ENCODE assay signal across 1 cellular context in the genomic region with DNA sequence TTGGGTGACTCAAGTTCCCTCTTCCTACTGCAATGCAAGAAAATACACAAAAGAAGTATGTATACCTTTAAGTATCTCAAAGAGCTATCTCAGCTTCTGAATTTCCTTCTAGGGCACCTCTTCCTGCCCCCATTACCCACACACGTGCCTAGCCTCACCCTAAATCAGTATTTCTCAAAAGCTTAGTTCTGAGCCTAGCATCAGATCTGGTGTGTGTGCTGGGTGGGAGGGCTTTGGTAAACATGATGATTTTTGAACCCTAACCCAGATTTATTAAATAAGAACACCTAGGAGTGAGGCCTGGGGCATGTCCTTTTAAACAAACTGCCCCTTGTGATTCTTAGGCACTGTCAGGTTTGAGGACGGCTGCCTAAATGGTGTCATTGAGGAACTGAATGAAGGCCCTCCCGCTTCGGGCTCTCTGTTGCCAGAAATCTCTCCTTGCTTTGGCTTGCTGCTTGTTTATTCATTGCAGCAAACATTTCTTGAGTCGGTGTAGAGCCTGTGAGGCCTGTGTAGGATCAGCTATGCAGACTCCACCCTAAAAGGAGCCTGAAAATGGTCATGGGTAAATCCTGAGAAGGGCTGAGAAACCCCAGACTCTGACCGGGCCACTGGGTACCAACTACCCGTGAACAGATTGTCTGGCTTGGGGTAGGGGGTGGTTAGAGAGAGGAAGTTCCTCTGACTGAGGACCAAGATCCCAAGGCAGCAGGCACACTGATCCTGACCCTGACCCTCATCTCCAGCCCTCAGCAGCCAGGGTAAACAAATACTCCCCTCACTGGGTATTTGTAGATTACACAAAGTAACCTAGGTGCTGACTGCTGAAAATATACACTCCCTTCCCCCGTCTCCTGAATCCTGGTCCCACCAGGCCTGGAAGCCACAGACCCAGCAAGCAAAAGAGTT.
A peak's percentile ranks its signal among the peaks of the same experiment; 100 is the strongest.
TF ChIP-seq lines count a peak whose summit lies in the region.

No MANE protein-coding gene starts in this region.

TF ChIP-seq in HepG2, 621 proteins besides CTCF, POLR2A, EP300 and RAD21 (continued from another document and continues in another):
- TF ChIP-seq, protein P1, sequence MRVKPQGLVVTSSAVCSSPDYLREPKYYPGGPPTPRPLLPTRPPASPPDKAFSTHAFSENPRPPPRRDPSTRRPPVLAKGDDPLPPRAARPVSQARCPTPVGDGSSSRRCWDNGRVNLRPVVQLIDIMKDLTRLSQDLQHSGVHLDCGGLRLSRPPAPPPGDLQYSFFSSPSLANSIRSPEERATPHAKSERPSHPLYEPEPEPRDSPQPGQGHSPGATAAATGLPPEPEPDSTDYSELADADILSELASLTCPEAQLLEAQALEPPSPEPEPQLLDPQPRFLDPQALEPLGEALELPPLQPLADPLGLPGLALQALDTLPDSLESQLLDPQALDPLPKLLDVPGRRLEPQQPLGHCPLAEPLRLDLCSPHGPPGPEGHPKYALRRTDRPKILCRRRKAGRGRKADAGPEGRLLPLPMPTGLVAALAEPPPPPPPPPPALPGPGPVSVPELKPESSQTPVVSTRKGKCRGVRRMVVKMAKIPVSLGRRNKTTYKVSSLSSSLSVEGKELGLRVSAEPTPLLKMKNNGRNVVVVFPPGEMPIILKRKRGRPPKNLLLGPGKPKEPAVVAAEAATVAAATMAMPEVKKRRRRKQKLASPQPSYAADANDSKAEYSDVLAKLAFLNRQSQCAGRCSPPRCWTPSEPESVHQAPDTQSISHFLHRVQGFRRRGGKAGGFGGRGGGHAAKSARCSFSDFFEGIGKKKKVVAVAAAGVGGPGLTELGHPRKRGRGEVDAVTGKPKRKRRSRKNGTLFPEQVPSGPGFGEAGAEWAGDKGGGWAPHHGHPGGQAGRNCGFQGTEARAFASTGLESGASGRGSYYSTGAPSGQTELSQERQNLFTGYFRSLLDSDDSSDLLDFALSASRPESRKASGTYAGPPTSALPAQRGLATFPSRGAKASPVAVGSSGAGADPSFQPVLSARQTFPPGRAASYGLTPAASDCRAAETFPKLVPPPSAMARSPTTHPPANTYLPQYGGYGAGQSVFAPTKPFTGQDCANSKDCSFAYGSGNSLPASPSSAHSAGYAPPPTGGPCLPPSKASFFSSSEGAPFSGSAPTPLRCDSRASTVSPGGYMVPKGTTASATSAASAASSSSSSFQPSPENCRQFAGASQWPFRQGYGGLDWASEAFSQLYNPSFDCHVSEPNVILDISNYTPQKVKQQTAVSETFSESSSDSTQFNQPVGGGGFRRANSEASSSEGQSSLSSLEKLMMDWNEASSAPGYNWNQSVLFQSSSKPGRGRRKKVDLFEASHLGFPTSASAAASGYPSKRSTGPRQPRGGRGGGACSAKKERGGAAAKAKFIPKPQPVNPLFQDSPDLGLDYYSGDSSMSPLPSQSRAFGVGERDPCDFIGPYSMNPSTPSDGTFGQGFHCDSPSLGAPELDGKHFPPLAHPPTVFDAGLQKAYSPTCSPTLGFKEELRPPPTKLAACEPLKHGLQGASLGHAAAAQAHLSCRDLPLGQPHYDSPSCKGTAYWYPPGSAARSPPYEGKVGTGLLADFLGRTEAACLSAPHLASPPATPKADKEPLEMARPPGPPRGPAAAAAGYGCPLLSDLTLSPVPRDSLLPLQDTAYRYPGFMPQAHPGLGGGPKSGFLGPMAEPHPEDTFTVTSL (CRISPR knock-in tag; IDR thresholded peaks at IDR 0.05; ENCODE audit: borderline replicate concordance) = peak; percentile 53; the same call in 1 of the 2 replicates
- TF ChIP-seq, protein P2, sequence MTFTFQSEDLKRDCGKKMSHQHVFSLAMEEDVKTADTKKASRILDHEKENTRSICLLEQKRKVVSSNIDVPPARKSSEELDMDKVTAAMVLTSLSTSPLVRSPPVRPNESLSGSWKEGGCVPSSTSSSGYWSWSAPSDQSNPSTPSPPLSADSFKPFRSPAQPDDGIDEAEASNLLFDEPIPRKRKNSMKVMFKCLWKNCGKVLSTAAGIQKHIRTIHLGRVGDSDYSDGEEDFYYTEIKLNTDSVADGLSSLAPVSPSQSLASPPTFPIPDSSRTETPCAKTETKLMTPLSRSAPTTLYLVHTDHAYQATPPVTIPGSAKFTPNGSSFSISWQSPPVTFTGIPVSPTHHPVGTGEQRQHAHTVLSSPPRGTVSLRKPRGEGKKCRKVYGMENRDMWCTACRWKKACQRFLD (CRISPR knock-in tag; IDR thresholded peaks at IDR 0.05; ENCODE audit: borderline replicate concordance) = no peak
- no peak for TF ChIP-seq SNAI1 (CRISPR knock-in tag; IDR thresholded peaks at IDR 0.05; ENCODE audit: borderline replicate concordance)
- TF ChIP-seq RNF2 (conservative IDR thresholded peaks at IDR 0.05; ENCODE audit: low read depth) = no peak
- TF ChIP-seq SCMH1 (CRISPR knock-in tag; IDR thresholded peaks at IDR 0.05; ENCODE audit: borderline replicate concordance) = no peak
- TF ChIP-seq, protein P3, sequence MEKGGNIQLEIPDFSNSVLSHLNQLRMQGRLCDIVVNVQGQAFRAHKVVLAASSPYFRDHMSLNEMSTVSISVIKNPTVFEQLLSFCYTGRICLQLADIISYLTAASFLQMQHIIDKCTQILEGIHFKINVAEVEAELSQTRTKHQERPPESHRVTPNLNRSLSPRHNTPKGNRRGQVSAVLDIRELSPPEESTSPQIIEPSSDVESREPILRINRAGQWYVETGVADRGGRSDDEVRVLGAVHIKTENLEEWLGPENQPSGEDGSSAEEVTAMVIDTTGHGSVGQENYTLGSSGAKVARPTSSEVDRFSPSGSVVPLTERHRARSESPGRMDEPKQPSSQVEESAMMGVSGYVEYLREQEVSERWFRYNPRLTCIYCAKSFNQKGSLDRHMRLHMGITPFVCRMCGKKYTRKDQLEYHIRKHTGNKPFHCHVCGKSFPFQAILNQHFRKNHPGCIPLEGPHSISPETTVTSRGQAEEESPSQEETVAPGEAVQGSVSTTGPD (CRISPR knock-in tag; IDR thresholded peaks at IDR 0.05) = no peak
- no peak for TF ChIP-seq TSC22D2 (CRISPR knock-in tag; IDR thresholded peaks at IDR 0.05; ENCODE audit: borderline replicate concordance)
- TF ChIP-seq FIP1L1 (IDR thresholded peaks at IDR 0.05; ENCODE audit: borderline replicate concordance, insufficient read depth, low read depth, low read length) = no peak
- TF ChIP-seq, protein P4, sequence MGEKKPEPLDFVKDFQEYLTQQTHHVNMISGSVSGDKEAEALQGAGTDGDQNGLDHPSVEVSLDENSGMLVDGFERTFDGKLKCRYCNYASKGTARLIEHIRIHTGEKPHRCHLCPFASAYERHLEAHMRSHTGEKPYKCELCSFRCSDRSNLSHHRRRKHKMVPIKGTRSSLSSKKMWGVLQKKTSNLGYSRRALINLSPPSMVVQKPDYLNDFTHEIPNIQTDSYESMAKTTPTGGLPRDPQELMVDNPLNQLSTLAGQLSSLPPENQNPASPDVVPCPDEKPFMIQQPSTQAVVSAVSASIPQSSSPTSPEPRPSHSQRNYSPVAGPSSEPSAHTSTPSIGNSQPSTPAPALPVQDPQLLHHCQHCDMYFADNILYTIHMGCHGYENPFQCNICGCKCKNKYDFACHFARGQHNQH (CRISPR knock-in tag; IDR thresholded peaks at IDR 0.05) = 0 out of 2 replicates have a peak, but pooled peaks have one; percentile 44
- TF ChIP-seq, protein P5, sequence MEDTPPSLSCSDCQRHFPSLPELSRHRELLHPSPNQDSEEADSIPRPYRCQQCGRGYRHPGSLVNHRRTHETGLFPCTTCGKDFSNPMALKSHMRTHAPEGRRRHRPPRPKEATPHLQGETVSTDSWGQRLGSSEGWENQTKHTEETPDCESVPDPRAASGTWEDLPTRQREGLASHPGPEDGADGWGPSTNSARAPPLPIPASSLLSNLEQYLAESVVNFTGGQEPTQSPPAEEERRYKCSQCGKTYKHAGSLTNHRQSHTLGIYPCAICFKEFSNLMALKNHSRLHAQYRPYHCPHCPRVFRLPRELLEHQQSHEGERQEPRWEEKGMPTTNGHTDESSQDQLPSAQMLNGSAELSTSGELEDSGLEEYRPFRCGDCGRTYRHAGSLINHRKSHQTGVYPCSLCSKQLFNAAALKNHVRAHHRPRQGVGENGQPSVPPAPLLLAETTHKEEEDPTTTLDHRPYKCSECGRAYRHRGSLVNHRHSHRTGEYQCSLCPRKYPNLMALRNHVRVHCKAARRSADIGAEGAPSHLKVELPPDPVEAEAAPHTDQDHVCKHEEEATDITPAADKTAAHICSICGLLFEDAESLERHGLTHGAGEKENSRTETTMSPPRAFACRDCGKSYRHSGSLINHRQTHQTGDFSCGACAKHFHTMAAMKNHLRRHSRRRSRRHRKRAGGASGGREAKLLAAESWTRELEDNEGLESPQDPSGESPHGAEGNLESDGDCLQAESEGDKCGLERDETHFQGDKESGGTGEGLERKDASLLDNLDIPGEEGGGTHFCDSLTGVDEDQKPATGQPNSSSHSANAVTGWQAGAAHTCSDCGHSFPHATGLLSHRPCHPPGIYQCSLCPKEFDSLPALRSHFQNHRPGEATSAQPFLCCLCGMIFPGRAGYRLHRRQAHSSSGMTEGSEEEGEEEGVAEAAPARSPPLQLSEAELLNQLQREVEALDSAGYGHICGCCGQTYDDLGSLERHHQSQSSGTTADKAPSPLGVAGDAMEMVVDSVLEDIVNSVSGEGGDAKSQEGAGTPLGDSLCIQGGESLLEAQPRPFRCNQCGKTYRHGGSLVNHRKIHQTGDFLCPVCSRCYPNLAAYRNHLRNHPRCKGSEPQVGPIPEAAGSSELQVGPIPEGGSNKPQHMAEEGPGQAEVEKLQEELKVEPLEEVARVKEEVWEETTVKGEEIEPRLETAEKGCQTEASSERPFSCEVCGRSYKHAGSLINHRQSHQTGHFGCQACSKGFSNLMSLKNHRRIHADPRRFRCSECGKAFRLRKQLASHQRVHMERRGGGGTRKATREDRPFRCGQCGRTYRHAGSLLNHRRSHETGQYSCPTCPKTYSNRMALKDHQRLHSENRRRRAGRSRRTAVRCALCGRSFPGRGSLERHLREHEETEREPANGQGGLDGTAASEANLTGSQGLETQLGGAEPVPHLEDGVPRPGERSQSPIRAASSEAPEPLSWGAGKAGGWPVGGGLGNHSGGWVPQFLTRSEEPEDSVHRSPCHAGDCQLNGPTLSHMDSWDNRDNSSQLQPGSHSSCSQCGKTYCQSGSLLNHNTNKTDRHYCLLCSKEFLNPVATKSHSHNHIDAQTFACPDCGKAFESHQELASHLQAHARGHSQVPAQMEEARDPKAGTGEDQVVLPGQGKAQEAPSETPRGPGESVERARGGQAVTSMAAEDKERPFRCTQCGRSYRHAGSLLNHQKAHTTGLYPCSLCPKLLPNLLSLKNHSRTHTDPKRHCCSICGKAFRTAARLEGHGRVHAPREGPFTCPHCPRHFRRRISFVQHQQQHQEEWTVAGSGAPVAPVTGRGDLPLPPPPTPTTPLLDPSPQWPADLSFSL (CRISPR knock-in tag; IDR thresholded peaks at IDR 0.05) = peak; percentile 78
- peak; percentile 26; the same call in 1 of the 2 replicates for TF ChIP-seq DPF2 (CRISPR knock-in tag; IDR thresholded peaks at IDR 0.05; ENCODE audit: borderline replicate concordance, low read depth)
- TF ChIP-seq SALL2 (CRISPR knock-in tag; IDR thresholded peaks at IDR 0.05) = no peak
- TF ChIP-seq KLF15 (CRISPR knock-in tag; IDR thresholded peaks at IDR 0.05; ENCODE audit: borderline replicate concordance) = no peak
- TF ChIP-seq ZBTB4 (CRISPR knock-in tag; IDR thresholded peaks at IDR 0.05; ENCODE audit: borderline replicate concordance) = no peak
- TF ChIP-seq YY1 (IDR thresholded peaks at IDR 0.05; ENCODE audit: insufficient read depth, insufficient replicate concordance, low read depth, low read length) = no peak
- peak; percentile 82 for TF ChIP-seq FOXA3 (CRISPR knock-in tag; IDR thresholded peaks at IDR 0.05)
- TF ChIP-seq SALL1 (CRISPR knock-in tag; IDR thresholded peaks at IDR 0.05) = peak; percentile 46; the same call in 1 of the 2 replicates
- no peak for TF ChIP-seq HOXD1 (CRISPR knock-in tag; IDR thresholded peaks at IDR 0.05)
- no peak for TF ChIP-seq ATF6 (CRISPR knock-in tag; conservative IDR thresholded peaks at IDR 0.05)
- TF ChIP-seq, protein P6, sequence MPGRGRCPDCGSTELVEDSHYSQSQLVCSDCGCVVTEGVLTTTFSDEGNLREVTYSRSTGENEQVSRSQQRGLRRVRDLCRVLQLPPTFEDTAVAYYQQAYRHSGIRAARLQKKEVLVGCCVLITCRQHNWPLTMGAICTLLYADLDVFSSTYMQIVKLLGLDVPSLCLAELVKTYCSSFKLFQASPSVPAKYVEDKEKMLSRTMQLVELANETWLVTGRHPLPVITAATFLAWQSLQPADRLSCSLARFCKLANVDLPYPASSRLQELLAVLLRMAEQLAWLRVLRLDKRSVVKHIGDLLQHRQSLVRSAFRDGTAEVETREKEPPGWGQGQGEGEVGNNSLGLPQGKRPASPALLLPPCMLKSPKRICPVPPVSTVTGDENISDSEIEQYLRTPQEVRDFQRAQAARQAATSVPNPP (CRISPR knock-in tag; IDR thresholded peaks at IDR 0.05) = no peak
- no peak for TF ChIP-seq ZNF788 (CRISPR knock-in tag; IDR thresholded peaks at IDR 0.05; ENCODE audit: borderline replicate concordance)
- no peak for TF ChIP-seq ZNF335 (CRISPR knock-in tag; IDR thresholded peaks at IDR 0.05)
- TF ChIP-seq HNRNPL (IDR thresholded peaks at IDR 0.05; ENCODE audit: low read depth, low read length) = no peak
- TF ChIP-seq SIX4 (CRISPR knock-in tag; IDR thresholded peaks at IDR 0.05) = no peak
- no peak; the same call in 1 of the 2 replicates for TF ChIP-seq ZNF556 (CRISPR knock-in tag; IDR thresholded peaks at IDR 0.05; ENCODE audit: borderline replicate concordance)
